1 cellular context compared by ENCODE assay signal in genomic region chr3:138034918-138035317, GRCh38.
TF ChIP-seq lines count a peak whose summit lies in the region.

No MANE protein-coding gene starts in this region.

TF ChIP-seq in IMR-90, 13 proteins besides CTCF, POLR2A, EP300 and RAD21 (continued from another document):
- no peak for TF ChIP-seq USF2 (IDR thresholded peaks at IDR 0.05; ENCODE audit: low read depth, low read length)
- peak; percentile 51 for TF ChIP-seq NFE2L2 (IDR thresholded peaks at IDR 0.05; ENCODE audit: low read depth, low read length)
- TF ChIP-seq SMC3 (IDR thresholded peaks at IDR 0.05; ENCODE audit: low read depth, low read length), result no peak
- TF ChIP-seq MAFK (IDR thresholded peaks at IDR 0.05; ENCODE audit: low read depth, low read length), result no peak
